Comparison of ENCODE assay signal across 1 cellular context in the genomic region with DNA sequence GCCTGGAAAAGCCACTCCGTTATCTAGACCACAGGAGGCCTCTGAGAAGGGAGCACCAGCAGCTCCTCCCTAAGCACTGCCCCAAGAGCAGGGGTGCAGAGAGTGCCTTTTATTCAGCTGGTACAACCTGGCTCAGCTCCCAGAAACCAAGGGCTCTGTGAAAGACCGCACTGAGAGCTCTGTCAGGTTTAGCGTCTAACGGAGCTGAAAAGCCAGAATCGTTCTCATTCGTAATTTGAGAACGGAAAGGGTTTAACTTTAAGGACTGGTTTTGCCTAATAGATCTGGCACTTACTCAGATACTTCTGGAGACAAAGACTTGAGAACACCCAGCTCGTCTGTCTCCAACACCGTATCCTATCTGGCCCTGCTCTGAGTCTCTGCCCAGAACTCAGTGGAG.
TF ChIP-seq lines count a peak whose summit lies in the region.

No MANE protein-coding gene starts in this region.

TF ChIP-seq in H1, 55 proteins besides CTCF, POLR2A, EP300 and RAD21:
- TF ChIP-seq RFX5 (IDR thresholded peaks at IDR 0.05; ENCODE audit: borderline replicate concordance, low read depth, low read length) (no peak), PHF8 (conservative IDR thresholded peaks at IDR 0.05; ENCODE audit: low read depth, low read length) (no peak), CREB1 (IDR thresholded peaks at IDR 0.05) (no peak), SRF (IDR thresholded peaks at IDR 0.05; ENCODE audit: low read depth, low read length) (no peak), RXRA (IDR thresholded peaks at IDR 0.05; ENCODE audit: insufficient read depth, low read depth, low read length) (no peak), POLR2AphosphoS5 (IDR thresholded peaks at IDR 0.05; ENCODE audit: low read depth, low read length) (no peak), SUZ12 (IDR thresholded peaks at IDR 0.05; ENCODE audit: low read length) (no peak), SAP30 (IDR thresholded peaks at IDR 0.05; ENCODE audit: insufficient read depth, insufficient replicate concordance, low read length) (no peak)
